In genomic region chr20:3210346-3210745, GRCh38 we compare ENCODE assay signal across 9 cellular contexts. TPM values are rescaled to one million over a fixed set of nuclear protein-coding genes. Genes with fewer than 3 reads are reported as not detected.
A peak's percentile ranks its signal among the peaks of the same experiment; 100 is the strongest.
DNase-seq lines count a peak whose midpoint lies in the region; ATAC-seq, FAIRE-seq and TF ChIP-seq lines count a peak whose summit lies in the region.
"Had no signal": no experiment of that assay in that cellular context is flagged by ENCODE, and none has a peak within 500 bp of the region (broad histone marks: within the 10 kb centered on the region; RNA-seq: fewer than 3 reads in every experiment).

No MANE protein-coding gene starts in this region.

- peak overlapping the region; percentile 42 for H3K27ac ChIP-seq in AG04450 (ENCODE audit: low read depth, low read length)
- H3K27ac ChIP-seq in IMR-90 (ENCODE audit: insufficient read depth, low read length), result no peak overlapping the region
- H3K27ac ChIP-seq in muscle layer of colon (ENCODE audit: low read depth, low read length), result no peak overlapping the region

- peak overlapping the region; percentile 89 for H3K4me3 Mint-ChIP-seq in central memory CD8-positive, alpha-beta T cell

- peak overlapping the region; percentile 100 for H2AFZ ChIP-seq in IMR-90 (replicated peaks; ENCODE audit: low read length, poor library complexity)

- intact Hi-C loops in IMR-90 (cut with micrococcal nuclease), result loop anchor here (10.0 kb wide), 1 partner anchor 264 kb away; the partner anchor contains the start of gene ATRN

- H2BK120ac ChIP-seq in IMR-90 (ENCODE audit: low read depth, low read length), result no peak overlapping the region

- H3K18ac ChIP-seq in IMR-90 (ENCODE audit: low read depth, low read length), result no peak overlapping the region

- H3K79me1 ChIP-seq in IMR-90 (ENCODE audit: low read depth in 1 of 2, low read length in 2 of 2), result peaks cover 20 to 69% of the 10 kb centered on the region in 2 experiments; a peak in 3 of 4 replicates

- peaks cover 15% of the 10 kb centered on the region for H3K9me1 ChIP-seq in IMR-90 (ENCODE audit: insufficient read depth, low read length)

- peaks cover 5% of the 10 kb centered on the region for H3K4me1 ChIP-seq in IMR-90 (ENCODE audit: control insufficient read depth, insufficient read depth, low read length)
- peaks cover 15% of the 10 kb centered on the region for H3K4me1 ChIP-seq in muscle layer of colon (ENCODE audit: insufficient read depth, low read length)

- no peak for TF ChIP-seq RAD21 in IMR-90 (IDR thresholded peaks at IDR 0.05; ENCODE audit: low read length)

- H3K9ac ChIP-seq in IMR-90 (ENCODE audit: low read depth, low read length), result peak overlapping the region; percentile 94
- H3K9ac ChIP-seq in muscle layer of colon (ENCODE audit: low read length), result peak overlapping the region; percentile 39

- H3K4ac ChIP-seq in IMR-90 (ENCODE audit: low read depth, low read length), result peak overlapping the region; percentile 99

- TF ChIP-seq POLR2A in IMR-90 (IDR thresholded peaks at IDR 0.05; ENCODE audit: low read depth, low read length) (no peak), GM12892 (IDR thresholded peaks at IDR 0.05; ENCODE audit: low read depth, low read length) (no peak)

- H3K9me3 Mint-ChIP-seq in central memory CD8-positive, alpha-beta T cell, result no peaks in the 10 kb centered on the region

- H3K9me3 ChIP-seq in AG04450 (ENCODE audit: control insufficient read depth, insufficient read depth, low read length) (no peaks in the 10 kb centered on the region; the same call in 1 of the 2 replicates), IMR-90 (ENCODE audit: control insufficient read depth, insufficient read depth, low read length) (no peaks in the 10 kb centered on the region), muscle layer of colon (ENCODE audit: low read length) (no peaks in the 10 kb centered on the region)

- peak overlapping the region; percentile 99 for H3K14ac ChIP-seq in IMR-90 (replicated peaks; ENCODE audit: low read depth, low read length)

- no peaks in the 10 kb centered on the region for H3K27me3 Mint-ChIP-seq in central memory CD8-positive, alpha-beta T cell

- H4K8ac ChIP-seq in IMR-90 (ENCODE audit: low read depth in 2 of 2, low read length in 2 of 2), result peak overlapping the region; percentile 99 to 100

- peak overlapping the region; percentile 89; the same call in 1 of the 2 replicates for H4K5ac ChIP-seq in IMR-90 (ENCODE audit: low read depth, low read length)

- WGBS in IMR-90 (ENCODE audit: extremely low coverage in 2 of 2, insufficient read length in 1 of 2), 2 experiments, result 60% methylated on average over 1 of the region's 2 CpGs; no CpG with 5 or more reads in 1 of the 2 experiments

- in situ Hi-C loops in IMR-90 (cut with MboI; ENCODE audit: low sequenced_read_pairs), result no loop called here

- no peak for FAIRE-seq in GM12892 (lab: Jason Lieb, UNC)

- H3K27me3 ChIP-seq in AG04450 (ENCODE audit: control insufficient read depth, insufficient read depth, low read length), result no peaks in the 10 kb centered on the region
- no peaks in the 10 kb centered on the region for H3K27me3 ChIP-seq in IMR-90 (ENCODE audit: control insufficient read depth, insufficient read depth, low read length)
- H3K27me3 ChIP-seq in muscle layer of colon (ENCODE audit: control insufficient read depth in 1 of 2, insufficient read depth in 2 of 2, low read length in 2 of 2), result no peaks in the 10 kb centered on the region

- peak overlapping the region; percentile 92 for H3K23ac ChIP-seq in IMR-90 (ENCODE audit: low read depth, low read length)

- no peak for TF ChIP-seq CTCF in AG04450 (IDR thresholded peaks at IDR 0.05; ENCODE audit: low read depth, low read length)
- no peak for TF ChIP-seq CTCF in IMR-90 (conservative IDR thresholded peaks at IDR 0.05; ENCODE audit: low read depth, low read length)

- H3K4me3 ChIP-seq in AG04450 (ENCODE audit: low read depth, low read length) (peak overlapping the region; percentile 85), IMR-90 (ENCODE audit: insufficient read depth, low read depth, low read length) (peak overlapping the region; percentile 86), muscle layer of colon (ENCODE audit: low read depth in 1 of 2, low read length in 2 of 2) (peak overlapping the region; percentile 76 to 95)

- no TSS peak for BruUV-seq in IMR-90 (replicated peaks; lab: Mats Ljungman, UMichigan)

- H3K27ac Mint-ChIP-seq in central memory CD8-positive, alpha-beta T cell (ENCODE audit: low read depth), result peak overlapping the region; percentile 89

- POLR2A ChIA-PET in AG04450 (lab: Yijun Ruan, JAX), result no interaction called here
- POLR2A ChIA-PET in IMR-90 (lab: Charles Lee; ENCODE audit: unreplicated experiment), result no interaction called here

- peaks cover 40% of the 10 kb centered on the region for H3K4me1 Mint-ChIP-seq in central memory CD8-positive, alpha-beta T cell

- peak overlapping the region; percentile 90 for H2BK5ac ChIP-seq in IMR-90 (ENCODE audit: low read depth, low read length, poor library complexity, severe bottlenecking)

- ATAC-seq in IMR-90 (ENCODE audit: low read depth) (no peak), HG02884 (IDR thresholded peaks at IDR 0.05; ENCODE audit: unreplicated experiment) (no peak)
- no peak for ATAC-seq in central memory CD8-positive, alpha-beta T cell (replicated peaks; ENCODE audit: extremely low read depth, poor library complexity, severe bottlenecking)

- peaks cover 20% of the 10 kb centered on the region for H3K36me3 Mint-ChIP-seq in central memory CD8-positive, alpha-beta T cell (ENCODE audit: insufficient read depth)

- H3K36me3 ChIP-seq in IMR-90 (ENCODE audit: control insufficient read depth, insufficient read depth, low read length) (peaks cover 14% of the 10 kb centered on the region), muscle layer of colon (ENCODE audit: insufficient read depth, low read length) (peaks cover 6% of the 10 kb centered on the region)

- H2BK15ac ChIP-seq in IMR-90 (ENCODE audit: low read depth, low read length), result no peak overlapping the region

- H2AK5ac ChIP-seq in IMR-90 (ENCODE audit: low read depth, low read length), result peak overlapping the region; percentile 72

- H3K56ac ChIP-seq in IMR-90 (ENCODE audit: extremely low read depth, insufficient read depth, low read length), result peak overlapping the region; percentile 69; the same call in 1 of the 2 replicates

- CTCF ChIA-PET in AG04450 (lab: Charles Lee), result interaction anchor here (0.5 to 2.7 kb wide), 2 partner anchors 8 to 52 kb away, joined by 3 to 16 read pairs; no protein-coding TSS in a partner anchor
- CTCF ChIA-PET in IMR-90 (lab: Yijun Ruan, JAX), result interaction anchor here (1.5 kb wide), 1 partner anchor 9 kb away, joined by 5 read pairs; no protein-coding TSS in a partner anchor

- peak overlapping the region; percentile 99 for H2AK9ac ChIP-seq in IMR-90 (replicated peaks; ENCODE audit: low read depth, low read length, poor library complexity)

- dilution Hi-C loops in IMR-90 (cut with HindIII; ENCODE audit: low sequenced_read_pairs, unreplicated experiment), result no loop called here

- no peak overlapping the region for H2BK20ac ChIP-seq in IMR-90 (ENCODE audit: low read depth, low read length)

- H4K20me1 ChIP-seq in IMR-90 (ENCODE audit: insufficient read depth, low read length), result no peaks in the 10 kb centered on the region

- H4K91ac ChIP-seq in IMR-90 (ENCODE audit: insufficient read depth, low read depth, low read length), result peak overlapping the region; percentile 96; the same call in 1 of the 2 replicates

- DNase-seq in AG04450 (ENCODE audit: low read depth, low spot score) (no peak), IMR-90 (no peak), epidermal melanocyte (ENCODE audit: insufficient read length, low spot score) (no peak), GM12892 (ENCODE audit: insufficient read length) (no peak)
- DNase-seq in central memory CD8-positive, alpha-beta T cell (ENCODE audit: low spot score in 2 of 2), result no peak
- DNase-seq in activated effector memory CD4-positive, alpha-beta T cell treated with anti-CD3 and anti-CD28 coated beads, Interleukin-2, amount 50 U/mL, for 16 hours, result no peak
- DNase-seq: activated gamma-delta T cell had no signal

- H3K4me2 ChIP-seq in IMR-90 (ENCODE audit: low read depth, low read length), result peak overlapping the region; percentile 97

RNA-seq across cellular contexts. Expression of gene ITPA, which starts 1.0 kb away (rescaled TPM):
- 25.2 and 29.8 TPM in 2 replicates for polyA plus RNA-seq in AG04450 (2011; rRNA removed)
- 8.0 and 12.4 TPM in 2 replicates for polyA minus RNA-seq in AG04450 (2011; rRNA and poly(A)+ RNA removed)
- total RNA-seq in IMR-90 (2012; rRNA removed), result 28.6 and 32.4 TPM in 2 replicates
- polyA plus RNA-seq in IMR-90 (2012; rRNA removed), result 49.0 and 52.6 TPM in 2 replicates
- 54.1 and 68.7 TPM in 2 replicates for polyA plus RNA-seq in IMR-90 (2012; cell fraction: cytosol; rRNA removed)
- 51.4 and 69.9 TPM in 2 replicates for polyA plus RNA-seq in IMR-90 (2012; cell fraction: nucleus; rRNA removed; ENCODE audit: low replicate concordance)
- polyA plus RNA-seq in GM12892 (2012; ENCODE audit: missing spikeins), result 55.7 TPM

RNA-seq across cellular contexts. Expression of gene DDRGK1, which starts 5.9 kb away (rescaled TPM):
- polyA plus RNA-seq in AG04450 (2011; rRNA removed), result 22.8 and 24.7 TPM in 2 replicates
- 13.5 and 14.5 TPM in 2 replicates for polyA minus RNA-seq in AG04450 (2011; rRNA and poly(A)+ RNA removed)
- total RNA-seq in IMR-90 (2012; rRNA removed), result 12.2 and 20.6 TPM in 2 replicates
- 29.6 and 33.1 TPM in 2 replicates for polyA plus RNA-seq in IMR-90 (2012; rRNA removed)
- polyA plus RNA-seq in IMR-90 (2012; cell fraction: cytosol; rRNA removed), result 31.0 and 41.4 TPM in 2 replicates
- 27.9 and 35.2 TPM in 2 replicates for polyA plus RNA-seq in IMR-90 (2012; cell fraction: nucleus; rRNA removed; ENCODE audit: low replicate concordance)
- 19.3 TPM for polyA plus RNA-seq in GM12892 (2012; ENCODE audit: missing spikeins)

RNA-seq across cellular contexts. Expression of gene SLC4A11, which starts 28.6 kb away (rescaled TPM):
- 0.47 and 0.53 TPM in 2 replicates for polyA plus RNA-seq in AG04450 (2011; rRNA removed)
- 0.46 and 0.83 TPM in 2 replicates for polyA minus RNA-seq in AG04450 (2011; rRNA and poly(A)+ RNA removed)
- 0.28 and 0.36 TPM in 2 replicates for total RNA-seq in IMR-90 (2012; rRNA removed)
- 0.79 and 0.95 TPM in 2 replicates for polyA plus RNA-seq in IMR-90 (2012; rRNA removed)
- polyA plus RNA-seq in IMR-90 (2012; cell fraction: cytosol; rRNA removed), result 0.36 and 0.60 TPM in 2 replicates
- 5.7 and 12.8 TPM in 2 replicates for polyA plus RNA-seq in IMR-90 (2012; cell fraction: nucleus; rRNA removed; ENCODE audit: low replicate concordance)
- not detected for polyA plus RNA-seq in GM12892 (2012; ENCODE audit: missing spikeins)

RNA-seq across cellular contexts. Expression of gene LZTS3, which starts 37.0 kb away (rescaled TPM):
- polyA plus RNA-seq in AG04450 (2011; rRNA removed) (2.0 and 3.1 TPM in 2 replicates), IMR-90 (2012; rRNA removed) (3.2 and 3.7 TPM in 2 replicates)
- polyA minus RNA-seq in AG04450 (2011; rRNA and poly(A)+ RNA removed), result 2.5 and 2.9 TPM in 2 replicates
- total RNA-seq in IMR-90 (2012; rRNA removed), result 1.4 TPM in 2 replicates
- 3.2 and 5.4 TPM in 2 replicates for polyA plus RNA-seq in IMR-90 (2012; cell fraction: cytosol; rRNA removed)
- polyA plus RNA-seq in IMR-90 (2012; cell fraction: nucleus; rRNA removed; ENCODE audit: low replicate concordance), result 5.6 and 11.2 TPM in 2 replicates
- 0.40 TPM for polyA plus RNA-seq in GM12892 (2012; ENCODE audit: missing spikeins)

RNA-seq across cellular contexts. Expression of gene FASTKD5, which starts 50.7 kb away (rescaled TPM):
- polyA plus RNA-seq in AG04450 (2011; rRNA removed), result 16.2 and 20.0 TPM in 2 replicates
- 18.2 and 23.7 TPM in 2 replicates for polyA minus RNA-seq in AG04450 (2011; rRNA and poly(A)+ RNA removed)
- total RNA-seq in IMR-90 (2012; rRNA removed), result 18.6 and 22.8 TPM in 2 replicates
- 10.1 and 11.0 TPM in 2 replicates for polyA plus RNA-seq in IMR-90 (2012; rRNA removed)
- 3.7 and 4.8 TPM in 2 replicates for polyA plus RNA-seq in IMR-90 (2012; cell fraction: cytosol; rRNA removed)
- 2.7 and 11.3 TPM in 2 replicates for polyA plus RNA-seq in IMR-90 (2012; cell fraction: nucleus; rRNA removed; ENCODE audit: low replicate concordance)
- 16.0 TPM for polyA plus RNA-seq in GM12892 (2012; ENCODE audit: missing spikeins)
